In genomic region chr22:50628543-50629134, GRCh38 we compare ENCODE assay signal across 8 cellular contexts. TPM values are rescaled to one million over a fixed set of nuclear protein-coding genes. Genes with fewer than 3 reads are reported as not detected.
DNase-seq lines count a peak whose midpoint lies in the region; TF ChIP-seq lines count a peak whose summit lies in the region.

No MANE protein-coding gene starts in this region.

- H3K4me1 Mint-ChIP-seq in activated naive CD4-positive, alpha-beta T cell treated with anti-CD3 and anti-CD28 coated beads for 36 hours (ENCODE audit: low read depth): peaks cover 15% of the 10 kb centered on the region

- H3K27ac ChIP-seq in angular gyrus (ENCODE audit: low read depth, low read length) (peak overlapping the region; percentile 50), urinary bladder (ENCODE audit: low read depth) (no peak overlapping the region)

- TF ChIP-seq POLR2A in lower leg skin (IDR thresholded peaks at IDR 0.05): no peak

- no peaks in the 10 kb centered on the region for H3K27me3 Mint-ChIP-seq in activated naive CD4-positive, alpha-beta T cell treated with anti-CD3 and anti-CD28 coated beads for 36 hours (ENCODE audit: low read depth)

- CTCF ChIA-PET in activated naive CD4-positive, alpha-beta T cell treated with anti-CD3 and anti-CD28 coated beads for 36 hours (lab: Charles Lee): interaction anchor here (1.5 to 1.7 kb wide), 2 partner anchors 8 to 62 kb away, joined by 6 to 14 read pairs; no protein-coding TSS in a partner anchor

- H3K27ac Mint-ChIP-seq in activated naive CD4-positive, alpha-beta T cell treated with anti-CD3 and anti-CD28 coated beads for 36 hours: peak overlapping the region; percentile 56

- 28 to 33% methylated on average over 16 of the region's 16 CpGs for WGBS in lower leg skin, 2 donors
- 25% methylated on average over 16 of the region's 16 CpGs for WGBS in urinary bladder

- H3K4me1 ChIP-seq in urinary bladder (ENCODE audit: insufficient read depth): no peaks in the 10 kb centered on the region

- H3K9me3 Mint-ChIP-seq in activated naive CD4-positive, alpha-beta T cell treated with anti-CD3 and anti-CD28 coated beads for 36 hours: no peaks in the 10 kb centered on the region

- H3K4me3 ChIP-seq in lower leg skin (ENCODE audit: low read depth, poor library complexity, severe bottlenecking): peak overlapping the region; percentile 40
- H3K4me3 ChIP-seq in urinary bladder (ENCODE audit: low read depth, low read length): peak overlapping the region; percentile 66

- no peaks in the 10 kb centered on the region for H3K36me3 Mint-ChIP-seq in activated naive CD4-positive, alpha-beta T cell treated with anti-CD3 and anti-CD28 coated beads for 36 hours (ENCODE audit: low read depth)

- peak in 1 of 3 donors; percentile 19 for TF ChIP-seq CTCF in lower leg skin (IDR thresholded peaks at IDR 0.05)
- TF ChIP-seq CTCF in GM10266 (IDR thresholded peaks at IDR 0.05; ENCODE audit: control insufficient read depth, insufficient read depth, low read depth, missing control alignments): no peak

- peak overlapping the region; percentile 84 for H3K4me3 Mint-ChIP-seq in activated naive CD4-positive, alpha-beta T cell treated with anti-CD3 and anti-CD28 coated beads for 36 hours

- intact Hi-C loops in activated naive CD4-positive, alpha-beta T cell treated with anti-CD3 and anti-CD28 coated beads for 36 hours (cut with micrococcal nuclease): loop anchor here (1.0 to 2.0 kb wide), 2 partner anchors 62 to 103 kb away; partner anchors contain the start of gene SCO2
- intact Hi-C loops in lower leg skin (cut with DNase I; ENCODE audit: low total_unique reads): no loop called here

- H3K36me3 ChIP-seq in urinary bladder (ENCODE audit: insufficient read depth): peaks cover 2% of the 10 kb centered on the region

- no peak for DNase-seq in activated naive CD4-positive, alpha-beta T cell treated with anti-CD3 and anti-CD28 coated beads for 36 hours
- DNase-seq in activated naive CD4-positive, alpha-beta T cell treated with anti-CD3 and anti-CD28 coated beads, Interleukin-2, amount 50 U/mL, for 16 hours: no peak
- DNase-seq in lower leg skin (ENCODE audit: low spot score in 2 of 2) (no peak), DMS153 (lab: John Stamatoyannopoulos, UW) (no peak), GM10266 (ENCODE audit: extremely low spot score) (no peak)
- DNase-seq in central memory CD4-positive, alpha-beta T cell: no peak

RNA-seq across cellular contexts. Expression of gene ARSA, which starts 0.7 kb away (rescaled TPM):
- 10 to 100 TPM; 17.8 to 19.2 TPM for total RNA-seq in activated naive CD4-positive, alpha-beta T cell treated with anti-CD3 and anti-CD28 coated beads for 36 hours
- total RNA-seq in lower leg skin: 10 to 100 TPM; 23.3 to 51.8 (median 30.4) TPM
- 8.7 TPM for total RNA-seq in urinary bladder
- 36.3 TPM for polyA plus RNA-seq in urinary bladder

RNA-seq across cellular contexts. Expression of gene MAPK8IP2, which starts 28.0 kb away (rescaled TPM):
- total RNA-seq in activated naive CD4-positive, alpha-beta T cell treated with anti-CD3 and anti-CD28 coated beads for 36 hours: under 1 TPM; 0.05 to 0.15 TPM
- total RNA-seq in lower leg skin (1 to 10 TPM; 2.1 to 5.4 (median 3.6) TPM), urinary bladder (1.2 TPM)
- 1.6 TPM for polyA plus RNA-seq in urinary bladder

RNA-seq across cellular contexts. Expression of gene SHANK3, which starts 44.0 kb away (rescaled TPM):
- under 1 TPM; 0.07 TPM for total RNA-seq in activated naive CD4-positive, alpha-beta T cell treated with anti-CD3 and anti-CD28 coated beads for 36 hours
- total RNA-seq in lower leg skin (1 to 10 TPM; 4.0 to 8.9 (median 6.8) TPM), urinary bladder (8.1 TPM)
- polyA plus RNA-seq in urinary bladder: 18.5 TPM

RNA-seq across cellular contexts. Expression of gene CHKB, which starts 46.0 kb away (rescaled TPM):
- 10 to 100 TPM; 71.0 to 81.4 TPM for total RNA-seq in activated naive CD4-positive, alpha-beta T cell treated with anti-CD3 and anti-CD28 coated beads for 36 hours
- 10 to 100 TPM; 47.0 to 71.3 (median 66.4) TPM for total RNA-seq in lower leg skin
- 28.0 TPM for total RNA-seq in urinary bladder
- 45.7 TPM for polyA plus RNA-seq in urinary bladder

RNA-seq across cellular contexts. Expression of gene CPT1B, which starts 50.4 kb away (rescaled TPM):
- total RNA-seq in activated naive CD4-positive, alpha-beta T cell treated with anti-CD3 and anti-CD28 coated beads for 36 hours: 10 to 100 TPM; 37.3 to 43.7 TPM
- 10 to 100 TPM in 1 of 4 donors, 1 to 10 TPM in 3; 4.7 to 12.0 (median 6.8) TPM for total RNA-seq in lower leg skin
- total RNA-seq in urinary bladder: 6.2 TPM
- polyA plus RNA-seq in urinary bladder: 5.5 TPM
